12 cellular contexts compared by ENCODE assay signal in genomic region chr5:74497706-74498105, GRCh38.
"Had no signal": no experiment of that assay in that cellular context is flagged by ENCODE, and none has a peak within 500 bp of the region (broad histone marks: within the 10 kb centered on the region; RNA-seq: fewer than 3 reads in every experiment).

No MANE protein-coding gene starts in this region.

- H3K4me1 ChIP-seq: gastrocnemius medialis, suprapubic skin had no signal

- H3K9me3 ChIP-seq: body of pancreas, gastrocnemius medialis, left ventricle myocardium inferior, ovary, sigmoid colon, suprapubic skin, upper lobe of left lung had no signal

- H3K4me3 ChIP-seq: body of pancreas, gastrocnemius medialis, left ventricle myocardium inferior, ovary, sigmoid colon, suprapubic skin, upper lobe of left lung had no signal

- ATAC-seq: body of pancreas, gastrocnemius medialis had no signal

- H3K36me3 ChIP-seq: gastrocnemius medialis, left ventricle myocardium inferior, ovary, sigmoid colon, suprapubic skin, upper lobe of left lung had no signal

- H3K27me3 ChIP-seq: body of pancreas, gastrocnemius medialis, ovary, sigmoid colon, suprapubic skin, upper lobe of left lung had no signal

- H3K27ac ChIP-seq: body of pancreas, gastrocnemius medialis, left ventricle myocardium inferior, ovary, sigmoid colon, suprapubic skin, upper lobe of left lung had no signal

- DNase-seq: activated CD4-positive, alpha-beta T cell treated with anti-CD3 and anti-CD28 coated beads, Interleukin-2, amount 50 U/mL, for 1 hour; body of pancreas; gastrocnemius medialis; kidney; left ventricle myocardium inferior; nephron progenitor cell; ovary; sigmoid colon; stimulated activated naive CD4-positive, alpha-beta T cell treated with Interleukin-2 at 50 U/mL for 16 hours; SW 1271; upper lobe of left lung had no signal
